In genomic region chr3:45325676-45326075, GRCh38 we compare ENCODE assay signal across 1 cellular context.
TF ChIP-seq lines count a peak whose summit lies in the region.

No MANE protein-coding gene starts in this region.

TF ChIP-seq in GM23338, 12 proteins besides CTCF, POLR2A, EP300 and RAD21 (continued from another document):
- TF ChIP-seq ZNF462 (CRISPR knock-in tag; IDR thresholded peaks at IDR 0.05) (no peak), ZNF114 (CRISPR knock-in tag; IDR thresholded peaks at IDR 0.05) (no peak)
TF ChIP-seq in GM23338: peak in this region for 0.
